19 cellular contexts compared by ENCODE assay signal in the genomic region with DNA sequence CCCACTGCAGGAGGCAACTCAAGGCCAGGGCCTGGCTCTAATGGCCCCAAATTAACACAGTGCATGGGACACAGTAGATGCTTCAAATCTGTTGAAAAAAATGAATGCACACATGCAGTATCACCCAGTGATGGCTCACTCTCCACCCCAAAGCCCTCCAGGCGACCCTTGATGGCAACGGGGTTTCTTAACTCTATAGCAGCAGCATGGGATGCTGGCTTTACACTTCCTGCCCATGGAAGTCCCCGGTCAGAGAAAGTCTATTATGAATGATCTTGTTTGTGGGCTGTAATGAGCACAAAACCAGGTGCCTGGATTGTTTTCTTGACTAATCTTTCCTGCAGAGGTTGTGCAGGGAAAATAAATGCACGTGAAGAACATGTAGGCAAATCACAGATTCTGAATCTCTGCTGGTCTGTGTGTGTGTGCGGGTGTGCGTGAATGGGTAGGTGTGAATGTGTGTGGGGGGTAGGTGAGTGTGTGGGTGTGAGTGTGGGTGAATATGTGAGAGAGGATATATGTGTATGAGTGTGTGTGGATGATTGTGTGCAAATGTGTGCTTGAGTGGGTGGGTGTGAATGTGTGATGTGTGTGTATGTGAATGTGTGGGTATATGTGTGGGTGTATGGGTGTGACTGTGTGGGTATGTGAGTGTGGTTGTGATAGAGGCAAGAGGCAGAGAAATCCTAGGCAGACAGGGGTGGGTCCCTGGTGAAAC.
A peak's percentile ranks its signal among the peaks of the same experiment; 100 is the strongest.
DNase-seq lines count a peak whose midpoint lies in the region; ATAC-seq, FAIRE-seq and TF ChIP-seq lines count a peak whose summit lies in the region.
"Had no signal": no experiment of that assay in that cellular context is flagged by ENCODE, and none has a peak within 500 bp of the region (broad histone marks: within the 10 kb centered on the region; RNA-seq: fewer than 3 reads in every experiment).

No MANE protein-coding gene starts in this region.

- H3K27ac Mint-ChIP-seq in activated CD8-positive, alpha-beta memory T cell treated with anti-CD3 and anti-CD28 coated beads, Interleukin-2, amount 10 ng/mL, durations not matched to agents 7 days and 5 days: no peak overlapping the region
- no peak overlapping the region for H3K27ac Mint-ChIP-seq in activated T-helper 17 cell treated with anti-CD3 and anti-CD28 coated beads, Interleukin-2, amount 50 U/mL, for 72 hours
- peak overlapping the region; percentile 4 for H3K27ac Mint-ChIP-seq in neural crest cell (ENCODE audit: unreplicated experiment)
- H3K27ac Mint-ChIP-seq: CD4-positive, alpha-beta T cell; HFFc6 had no signal

- H3K27ac ChIP-seq in psoas muscle: no peak overlapping the region
- H3K27ac ChIP-seq: HL-60, Peyer's patch had no signal

- H3K36me3 Mint-ChIP-seq in activated CD8-positive, alpha-beta memory T cell treated with anti-CD3 and anti-CD28 coated beads, Interleukin-2, amount 10 ng/mL, durations not matched to agents 7 days and 5 days: peaks cover 14% of the 10 kb centered on the region
- H3K36me3 Mint-ChIP-seq in activated T-helper 17 cell treated with anti-CD3 and anti-CD28 coated beads, Interleukin-2, amount 50 U/mL, for 72 hours (ENCODE audit: low read depth): no peaks in the 10 kb centered on the region
- H3K36me3 Mint-ChIP-seq in neural crest cell (ENCODE audit: low read depth): no peaks in the 10 kb centered on the region

- no peaks in the 10 kb centered on the region for H3K9me3 ChIP-seq in psoas muscle

- no peak overlapping the region for H3K4me3 ChIP-seq in psoas muscle
- H3K4me3 ChIP-seq: Peyer's patch had no signal

- peaks cover 0 to 19% (median 0%) of the 10 kb centered on the region in 3 donors for H3K27me3 ChIP-seq in psoas muscle (ENCODE audit: insufficient read depth in 3 of 3, low read length in 2 of 3)
- H3K27me3 ChIP-seq: Peyer's patch had no signal

- TF ChIP-seq CTCF in neural crest cell (conservative IDR thresholded peaks at IDR 0.05) (no peak), psoas muscle (IDR thresholded peaks at IDR 0.05) (no peak)

- no peak for ATAC-seq in activated CD8-positive, alpha-beta memory T cell treated with anti-CD3 and anti-CD28 coated beads, Interleukin-2, amount 10 ng/mL, durations not matched to agents 7 days and 5 days
- peak; percentile 44 for ATAC-seq in activated T-helper 17 cell treated with anti-CD3 and anti-CD28 coated beads, Interleukin-2, amount 50 U/mL, for 72 hours (replicated peaks)
- ATAC-seq in psoas muscle: no peak
- no peak for ATAC-seq in HG02642 (IDR thresholded peaks at IDR 0.05; ENCODE audit: poor library complexity, unreplicated experiment)
- no peak for ATAC-seq in HG03039 (IDR thresholded peaks at IDR 0.05; ENCODE audit: unreplicated experiment)

- peaks cover 12% of the 10 kb centered on the region for H3K9me3 Mint-ChIP-seq in activated CD8-positive, alpha-beta memory T cell treated with anti-CD3 and anti-CD28 coated beads, Interleukin-2, amount 10 ng/mL, durations not matched to agents 7 days and 5 days (ENCODE audit: low read depth)
- H3K9me3 Mint-ChIP-seq in activated T-helper 17 cell treated with anti-CD3 and anti-CD28 coated beads, Interleukin-2, amount 50 U/mL, for 72 hours: no peaks in the 10 kb centered on the region
- H3K9me3 Mint-ChIP-seq in neural crest cell: no peaks in the 10 kb centered on the region
- H3K9me3 Mint-ChIP-seq: CD4-positive, alpha-beta T cell; HFFc6 had no signal

- DNase-seq in activated CD8-positive, alpha-beta memory T cell treated with anti-CD3 and anti-CD28 coated beads, Interleukin-2, amount 10 ng/mL, durations not matched to agents 7 days and 5 days: peak; percentile 51
- DNase-seq in activated CD8-positive, alpha-beta memory T cell treated with anti-CD3 and anti-CD28 coated beads for 24 hours: no peak
- DNase-seq in GM18507 (ENCODE audit: extremely low spot score, insufficient read length, low read depth): no peak
- no peak for DNase-seq in neural crest cell (ENCODE audit: low read depth, low spot score)
- DNase-seq in psoas muscle: no peak
- DNase-seq: CD4-positive, alpha-beta T cell; DMS79 treated with DMSO at 0.1 percent for 48 hours; GOT3; HFFc6; KG1; NCI-H1092; NCI-H345; Peyer's patch; SHP77 treated with DMSO at 0.1 percent for 48 hours had no signal

- peak; percentile 73 for FAIRE-seq in GM18507 (lab: Jason Lieb, UNC)
- FAIRE-seq: G401.6 had no signal

- CTCF ChIA-PET in activated CD8-positive, alpha-beta memory T cell treated with anti-CD3 and anti-CD28 coated beads, Interleukin-2, amount 10 ng/mL, durations not matched to agents 7 days and 5 days (lab: Charles Lee): interaction anchor here (0.8 kb wide), 1 partner anchor 26 kb away, joined by 3 read pairs; no protein-coding TSS in a partner anchor

- 71 to 75% (median 72%) methylated on average over 6 of the region's 6 CpGs for WGBS in psoas muscle, 3 donors

- intact Hi-C loops in psoas muscle (cut with DNase I): no loop called here

- no peak overlapping the region for H3K4me3 Mint-ChIP-seq in activated CD8-positive, alpha-beta memory T cell treated with anti-CD3 and anti-CD28 coated beads, Interleukin-2, amount 10 ng/mL, durations not matched to agents 7 days and 5 days
- no peak overlapping the region for H3K4me3 Mint-ChIP-seq in activated T-helper 17 cell treated with anti-CD3 and anti-CD28 coated beads, Interleukin-2, amount 50 U/mL, for 72 hours
- H3K4me3 Mint-ChIP-seq in neural crest cell: no peak overlapping the region
- H3K4me3 Mint-ChIP-seq: CD4-positive, alpha-beta T cell; HFFc6 had no signal

- peaks cover 7% of the 10 kb centered on the region for H3K27me3 Mint-ChIP-seq in activated CD8-positive, alpha-beta memory T cell treated with anti-CD3 and anti-CD28 coated beads, Interleukin-2, amount 10 ng/mL, durations not matched to agents 7 days and 5 days
- H3K27me3 Mint-ChIP-seq in activated T-helper 17 cell treated with anti-CD3 and anti-CD28 coated beads, Interleukin-2, amount 50 U/mL, for 72 hours: no peaks in the 10 kb centered on the region
- H3K27me3 Mint-ChIP-seq in neural crest cell (ENCODE audit: low read depth): peaks cover 3% of the 10 kb centered on the region
- H3K27me3 Mint-ChIP-seq: CD4-positive, alpha-beta T cell had no signal

- no peaks in the 10 kb centered on the region for H3K36me3 ChIP-seq in psoas muscle (ENCODE audit: insufficient read depth in 1 of 2, low read depth in 1 of 2)
- H3K36me3 ChIP-seq: Peyer's patch had no signal

- H3K4me1 ChIP-seq in psoas muscle: no peaks in the 10 kb centered on the region
- H3K4me1 ChIP-seq: Peyer's patch had no signal

- H3K4me1 Mint-ChIP-seq in activated CD8-positive, alpha-beta memory T cell treated with anti-CD3 and anti-CD28 coated beads, Interleukin-2, amount 10 ng/mL, durations not matched to agents 7 days and 5 days: peaks cover 53% of the 10 kb centered on the region
- peaks cover 23% of the 10 kb centered on the region for H3K4me1 Mint-ChIP-seq in activated T-helper 17 cell treated with anti-CD3 and anti-CD28 coated beads, Interleukin-2, amount 50 U/mL, for 72 hours
- peaks cover 1% of the 10 kb centered on the region for H3K4me1 Mint-ChIP-seq in neural crest cell
